8 cellular contexts compared by ENCODE assay signal in genomic region chr2:86807462-86808275, GRCh38. TPM values are rescaled to one million over a fixed set of nuclear protein-coding genes. Genes with fewer than 3 reads are reported as not detected.
A peak's percentile ranks its signal among the peaks of the same experiment; 100 is the strongest.
DNase-seq lines count a peak whose midpoint lies in the region; ATAC-seq and TF ChIP-seq lines count a peak whose summit lies in the region.

No MANE protein-coding gene starts in this region.

- H3K9me3 Mint-ChIP-seq in progenitor cell of endocrine pancreas (ENCODE audit: low read depth) = no peaks in the 10 kb centered on the region

- peak overlapping the region; percentile 93 for H3K4me3 Mint-ChIP-seq in progenitor cell of endocrine pancreas (ENCODE audit: low read depth)

- H3K4me3 ChIP-seq in HEK293 (ENCODE audit: low read depth, low read length) = peak overlapping the region; percentile 46
- H3K4me3 ChIP-seq in adipocyte (ENCODE audit: low read length) = peak overlapping the region; percentile 79
- H3K4me3 ChIP-seq in left ventricle myocardium inferior = peak overlapping the region; percentile 69

- H3K9me3 ChIP-seq in HEK293 (ENCODE audit: control insufficient read depth, insufficient read depth, low read depth, low read length) = no peaks in the 10 kb centered on the region
- no peaks in the 10 kb centered on the region for H3K9me3 ChIP-seq in adipocyte (ENCODE audit: control insufficient read depth, low read length)
- H3K9me3 ChIP-seq in left ventricle myocardium inferior (replicated peaks) = no peaks in the 10 kb centered on the region

- H3K27ac Mint-ChIP-seq in progenitor cell of endocrine pancreas = peak overlapping the region; percentile 65

- peaks cover 4% of the 10 kb centered on the region; the same call in 1 of the 2 replicates for H3K4me1 ChIP-seq in HEK293 (ENCODE audit: control insufficient read depth, insufficient read depth, low read length)
- peaks cover 9% of the 10 kb centered on the region for H3K4me1 ChIP-seq in adipocyte (ENCODE audit: control insufficient read depth, insufficient read depth, low read length)
- peaks cover 29% of the 10 kb centered on the region for H3K4me1 ChIP-seq in left ventricle myocardium inferior

- peak overlapping the region; percentile 80 for H3K27ac ChIP-seq in HEK293 (ENCODE audit: extremely low read depth, low read depth, low read length)
- H3K27ac ChIP-seq in left ventricle myocardium inferior (replicated peaks) = no peak overlapping the region

- DNase-seq in DMS 273 (lab: John Stamatoyannopoulos, UW; ENCODE audit: unreplicated experiment) (peak; percentile 84), NCI-H524 treated with DMSO at 0.1 percent for 48 hours (lab: John Stamatoyannopoulos, UW) (peak; percentile 60), adipocyte (ENCODE audit: low read depth) (peak; percentile 36), left ventricle myocardium inferior (peak; percentile 44), progenitor cell of endocrine pancreas (ENCODE audit: low spot score, unreplicated experiment) (peak; percentile 44)

- H3K36me3 ChIP-seq in HEK293 (ENCODE audit: control insufficient read depth in 2 of 2, insufficient read depth in 1 of 2, low read length in 2 of 2) (no peaks in the 10 kb centered on the region; a peak in 1 of 3 replicates), adipocyte (ENCODE audit: control insufficient read depth, insufficient read depth, low read length, severe bottlenecking) (no peaks in the 10 kb centered on the region), left ventricle myocardium inferior (no peaks in the 10 kb centered on the region)

- peak overlapping the region; percentile 34 for H3K9ac ChIP-seq in adipocyte (ENCODE audit: low read length)

- peak; percentile 55 for TF ChIP-seq CTCF in HEK293 (tag by site-specific recombination; IDR thresholded peaks at IDR 0.05)
- no peak for TF ChIP-seq CTCF in left ventricle myocardium inferior (IDR thresholded peaks at IDR 0.05; ENCODE audit: borderline replicate concordance)
- no peak for TF ChIP-seq CTCF in progenitor cell of endocrine pancreas (IDR thresholded peaks at IDR 0.05; ENCODE audit: unreplicated experiment)

- peaks cover 31% of the 10 kb centered on the region for H3K27me3 Mint-ChIP-seq in progenitor cell of endocrine pancreas

- no peaks in the 10 kb centered on the region for H3K36me3 Mint-ChIP-seq in progenitor cell of endocrine pancreas (ENCODE audit: insufficient read depth)

- ATAC-seq in GM21576 (IDR thresholded peaks at IDR 0.05; ENCODE audit: unreplicated experiment) (no peak), GM21515 (IDR thresholded peaks at IDR 0.05; ENCODE audit: unreplicated experiment) (no peak)

- peaks cover 6% of the 10 kb centered on the region for H3K4me1 Mint-ChIP-seq in progenitor cell of endocrine pancreas (ENCODE audit: low read depth)

- H3K27me3 ChIP-seq in adipocyte (replicated peaks; ENCODE audit: control insufficient read depth, insufficient read depth, low read length) (peaks cover 14% of the 10 kb centered on the region), left ventricle myocardium inferior (ENCODE audit: low read depth) (peaks cover 50% of the 10 kb centered on the region)

- POLR2A ChIA-PET in HEK293 (lab: Yijun Ruan, JAX) = interaction anchor here (0.6 to 1.4 kb wide), 2 partner anchors 15 to 367 kb away, joined by 3 read pairs; partner anchors contain the start of gene KDM3A

- CTCF ChIA-PET in HEK293 (lab: Yijun Ruan, JAX) = interaction anchor here (0.6 to 1.4 kb wide), 6 partner anchors 43 to 1554 kb away, joined by 4 to 7 read pairs (median 4); no protein-coding TSS in a partner anchor

- intact Hi-C loops in left ventricle myocardium inferior (cut with micrococcal nuclease) = no loop called here

TF ChIP-seq in HEK293, 187 proteins besides CTCF, POLR2A, EP300 and RAD21 (continues in another document):
- TF ChIP-seq REST (tag by site-specific recombination; IDR thresholded peaks at IDR 0.05) (no peak), ZNF292 (tag by site-specific recombination; IDR thresholded peaks at IDR 0.05; ENCODE audit: borderline replicate concordance, low read depth) (no peak), ZNF266 (tag by site-specific recombination; IDR thresholded peaks at IDR 0.05; ENCODE audit: low read depth) (no peak), YY1 (tag by site-specific recombination; IDR thresholded peaks at IDR 0.05) (no peak), ZNF391 (tag by site-specific recombination; IDR thresholded peaks at IDR 0.05; ENCODE audit: borderline replicate concordance, low read depth) (no peak), PBX3 (CRISPR knock-in tag; IDR thresholded peaks at IDR 0.05) (0 out of 2 replicates have a peak, but pooled peaks have one; percentile 67), ZNF660 (tag by site-specific recombination; IDR thresholded peaks at IDR 0.05) (no peak), ZBTB21 (tag by site-specific recombination; IDR thresholded peaks at IDR 0.05) (0 out of 2 replicates have a peak, but pooled peaks have one; percentile 10), ZNF548 (tag by site-specific recombination; IDR thresholded peaks at IDR 0.05) (no peak), ZNF449 (tag by site-specific recombination; IDR thresholded peaks at IDR 0.05) (no peak), ZNF513 (tag by site-specific recombination; IDR thresholded peaks at IDR 0.05) (peak; percentile 17; the same call in 1 of the 2 replicates), ZNF302 (tag by site-specific recombination; IDR thresholded peaks at IDR 0.05; ENCODE audit: low read depth) (no peak), ZNF501 (tag by site-specific recombination; IDR thresholded peaks at IDR 0.05) (peak; percentile 18; the same call in 1 of the 2 replicates), ZNF530 (tag by site-specific recombination; IDR thresholded peaks at IDR 0.05; ENCODE audit: low read depth) (no peak), ZNF221 (tag by site-specific recombination; IDR thresholded peaks at IDR 0.05; ENCODE audit: borderline replicate concordance) (no peak), MZF1 (tag by site-specific recombination; IDR thresholded peaks at IDR 0.05; ENCODE audit: borderline replicate concordance) (no peak), ZNF777 (tag by site-specific recombination; IDR thresholded peaks at IDR 0.05; ENCODE audit: borderline replicate concordance) (no peak)

RNA-seq across cellular contexts. Expression of gene CD8A, which starts 17.0 kb away (rescaled TPM):
- 0.63 TPM for total RNA-seq in left ventricle myocardium inferior
- total RNA-seq in progenitor cell of endocrine pancreas = 0.13 and 0.19 TPM in 2 replicates

RNA-seq across cellular contexts. Expression of gene CD8B, which starts 54.0 kb away (rescaled TPM):
- 0.22 TPM for total RNA-seq in left ventricle myocardium inferior
- 0.62 TPM in 1 of 2 replicates, not detected in the other for total RNA-seq in progenitor cell of endocrine pancreas
